Comparison of ENCODE assay signal across 8 cellular contexts in genomic region chr15:44662478-44663409, GRCh38. TPM values are rescaled to one million over a fixed set of nuclear protein-coding genes. Genes with fewer than 3 reads are reported as not detected.
DNase-seq lines count a peak whose midpoint lies in the region; ATAC-seq and TF ChIP-seq lines count a peak whose summit lies in the region.

No MANE protein-coding gene starts in this region.

- TSS peak; percentile 68 for BruUV-seq in PC-3 (replicated peaks; lab: Mats Ljungman, UMichigan)

- H3F3A ChIP-seq in PC-3 (ENCODE audit: low read length, unreplicated experiment) (no peaks in the 10 kb centered on the region), neural cell (ENCODE audit: insufficient read depth, low read length, poor library complexity, severe bottlenecking) (no peaks in the 10 kb centered on the region)

- no peaks in the 10 kb centered on the region for H3K27me3 ChIP-seq in PC-3 (ENCODE audit: low read length)
- H3K27me3 ChIP-seq in neural cell (ENCODE audit: insufficient read depth, low read depth, low read length) = no peaks in the 10 kb centered on the region
- no peaks in the 10 kb centered on the region for H3K27me3 ChIP-seq in stomach

- TF ChIP-seq CTCF in CD14-positive monocyte (IDR thresholded peaks at IDR 0.05) = no peak
- TF ChIP-seq CTCF in PC-3 (conservative IDR thresholded peaks at IDR 0.05; ENCODE audit: low read depth, low read length) = no peak
- no peak for TF ChIP-seq CTCF in neural cell (IDR thresholded peaks at IDR 0.05; ENCODE audit: poor library complexity, severe bottlenecking)
- no peak for TF ChIP-seq CTCF in stomach (IDR thresholded peaks at IDR 0.05)

- ATAC-seq in GM19452 (IDR thresholded peaks at IDR 0.05; ENCODE audit: unreplicated experiment) (peak; percentile 45), HG03571 (IDR thresholded peaks at IDR 0.05; ENCODE audit: unreplicated experiment) (peak; percentile 60), PC-3 (peak; percentile 68)
- ATAC-seq in activated T-cell treated with anti-CD3 and anti-CD28 coated beads, Interleukin-2, amount 50 U/mL, for 72 hours (replicated peaks in 1 of 2) = peak; percentile 62 to 70

- H3K4me1 Mint-ChIP-seq in CD14-positive monocyte = peaks cover 40% of the 10 kb centered on the region
- peaks cover 69% of the 10 kb centered on the region for H3K4me1 Mint-ChIP-seq in activated T-cell treated with anti-CD3 and anti-CD28 coated beads, Interleukin-2, amount 50 U/mL, for 72 hours (ENCODE audit: low read depth)

- H3K4me2 ChIP-seq in PC-3 (ENCODE audit: low read length) = peak overlapping the region; percentile 94
- peak overlapping the region; percentile 100 for H3K4me2 ChIP-seq in neural cell (ENCODE audit: low read length)

- H3K79me2 ChIP-seq in PC-3 (ENCODE audit: low read length) = peaks cover 21% of the 10 kb centered on the region
- H3K79me2 ChIP-seq in neural cell (replicated peaks; ENCODE audit: insufficient read depth, low read length) = peaks cover 20% of the 10 kb centered on the region

- H3K9me3 Mint-ChIP-seq in CD14-positive monocyte = no peaks in the 10 kb centered on the region
- H3K9me3 Mint-ChIP-seq in activated T-cell treated with anti-CD3 and anti-CD28 coated beads, Interleukin-2, amount 50 U/mL, for 72 hours = no peaks in the 10 kb centered on the region

- no peak for TF ChIP-seq POLR2A in stomach (IDR thresholded peaks at IDR 0.05)

- peak overlapping the region; percentile 96 to 97 for H3K4me3 Mint-ChIP-seq in CD14-positive monocyte
- peak overlapping the region; percentile 96 to 100 for H3K4me3 Mint-ChIP-seq in activated T-cell treated with anti-CD3 and anti-CD28 coated beads, Interleukin-2, amount 50 U/mL, for 72 hours

- CTCF ChIA-PET in PC-3 (lab: Charles Lee) = interaction anchor here (0.6 to 2.3 kb wide), 8 partner anchors 21 to 455 kb away, joined by 3 to 46 read pairs (median 7); partner anchors contain the start of gene TRIM69

- peak overlapping the region; percentile 93 for H3K9ac ChIP-seq in PC-3 (ENCODE audit: low read length)
- H3K9ac ChIP-seq in neural cell (ENCODE audit: low read length) = peak overlapping the region; percentile 95

- H3K4me3 ChIP-seq in PC-3 (ENCODE audit: low read length) = peak overlapping the region; percentile 84
- H3K4me3 ChIP-seq in neural cell (ENCODE audit: low read length) = peak overlapping the region; percentile 97
- H3K4me3 ChIP-seq in stomach = peak overlapping the region; percentile 74 to 96 (median 85)

- POLR2A ChIA-PET in PC-3 (lab: Charles Lee; ENCODE audit: unreplicated experiment) = interaction anchor here (0.5 to 1.5 kb wide), 7 partner anchors 21 to 70 kb away, joined by 3 to 9 read pairs (median 4); partner anchors contain the start of genes B2M and PATL2

- peak overlapping the region; percentile 69 for H3K27ac ChIP-seq in PC-3 (ENCODE audit: low read length)
- peak overlapping the region; percentile 88 for H3K27ac ChIP-seq in neural cell (ENCODE audit: low read length)
- peak overlapping the region; percentile 97 to 100 (median 99) for H3K27ac ChIP-seq in stomach

- peaks cover 12 to 27% of the 10 kb centered on the region in 2 donors for H3K36me3 Mint-ChIP-seq in CD14-positive monocyte
- H3K36me3 Mint-ChIP-seq in activated T-cell treated with anti-CD3 and anti-CD28 coated beads, Interleukin-2, amount 50 U/mL, for 72 hours (ENCODE audit: insufficient read depth in 2 of 2) = peaks cover 10 to 18% of the 10 kb centered on the region in 2 donors

- no peaks in the 10 kb centered on the region for H3K9me3 ChIP-seq in PC-3 (ENCODE audit: low read length)
- no peaks in the 10 kb centered on the region for H3K9me3 ChIP-seq in neural cell (ENCODE audit: low read length)
- no peaks in the 10 kb centered on the region for H3K9me3 ChIP-seq in stomach

- peak overlapping the region; percentile 98 to 99 (median 99) for H3K27ac Mint-ChIP-seq in CD14-positive monocyte
- H3K27ac Mint-ChIP-seq in activated T-cell treated with anti-CD3 and anti-CD28 coated beads, Interleukin-2, amount 50 U/mL, for 72 hours = peak overlapping the region; percentile 100

- TF ChIP-seq RAD21 in neural cell (conservative IDR thresholded peaks at IDR 0.05) = no peak

- H3K36me3 ChIP-seq in PC-3 (ENCODE audit: low read depth, low read length) = peaks cover 4% of the 10 kb centered on the region; the same call in 1 of the 2 replicates
- H3K36me3 ChIP-seq in neural cell (ENCODE audit: insufficient read depth, low read length) = no peaks in the 10 kb centered on the region
- H3K36me3 ChIP-seq in stomach = peaks cover 0 to 28% (median 24%) of the 10 kb centered on the region in 4 donors

- H3K9me2 ChIP-seq in PC-3 (replicated peaks; ENCODE audit: low read length) (no peaks in the 10 kb centered on the region), neural cell (ENCODE audit: insufficient read depth, low read length) (no peaks in the 10 kb centered on the region)

- 5 to 9% (median 6%) methylated on average over 27 to 34 of the region's 34 CpGs for WGBS in stomach, 5 donors

- H4K20me1 ChIP-seq in PC-3 (ENCODE audit: low read length) = no peaks in the 10 kb centered on the region
- H4K20me1 ChIP-seq in neural cell (ENCODE audit: insufficient read depth) = no peaks in the 10 kb centered on the region

- H3K4me1 ChIP-seq in PC-3 (ENCODE audit: insufficient read depth, low read length) (peaks cover 16% of the 10 kb centered on the region; the same call in 1 of the 2 replicates), stomach (peaks cover 0 to 33% (median 18%) of the 10 kb centered on the region in 4 donors)

- H2AFZ ChIP-seq in PC-3 (ENCODE audit: low read length) (peak overlapping the region; percentile 84), neural cell (ENCODE audit: low read depth, low read length) (peak overlapping the region; percentile 97)

- intact Hi-C loops in CD14-positive monocyte (cut with micrococcal nuclease) = loop anchor here (2.0 to 5.0 kb wide), 6 partner anchors 48 to 370 kb away; partner anchors contain the start of genes B2M (in 2 of the 2), PATL2 (in 2 of the 2), EIF3J (in 1 of the 2) and TRIM69 (in 1 of the 2)
- intact Hi-C loops in PC-3 (cut with micrococcal nuclease) = loop anchor here (1.0 to 2.0 kb wide), 3 partner anchors 49 to 76 kb away; partner anchors contain the start of genes B2M and PATL2
- intact Hi-C loops in stomach (cut with DNase I; ENCODE audit: low total_unique reads) = no loop called here

- no peak for TF ChIP-seq EP300 in neural cell (conservative IDR thresholded peaks at IDR 0.05; ENCODE audit: poor library complexity, severe bottlenecking)
- TF ChIP-seq EP300 in stomach (IDR thresholded peaks at IDR 0.05) = no peak

- DNase-seq in CD14-positive monocyte (ENCODE audit: low spot score) = peak; percentile 58
- DNase-seq in PC-3 = peak; percentile 71
- peak; percentile 85 to 90 for DNase-seq in activated T-cell treated with anti-CD3 and anti-CD28 coated beads, Interleukin-2, amount 50 U/mL, for 72 hours
- peak; percentile 57 for DNase-seq in fibroblast of peridontal ligament (ENCODE audit: extremely low read depth)
- peak; percentile 81 for DNase-seq in stomach

- H3K27me3 Mint-ChIP-seq in CD14-positive monocyte (ENCODE audit: low read depth in 3 of 3) = peaks cover 0 to 1% (median 0%) of the 10 kb centered on the region in 3 donors
- no peaks in the 10 kb centered on the region for H3K27me3 Mint-ChIP-seq in activated T-cell treated with anti-CD3 and anti-CD28 coated beads, Interleukin-2, amount 50 U/mL, for 72 hours (ENCODE audit: low read depth)

TF ChIP-seq in neural cell, 6 proteins besides CTCF, POLR2A, EP300 and RAD21 (continues in another document):
- TF ChIP-seq POLR2AphosphoS5 (IDR thresholded peaks at IDR 0.05) (no peak), EZH2 (IDR thresholded peaks at IDR 0.05; ENCODE audit: borderline replicate concordance, insufficient read depth, low read length, poor library complexity, severe bottlenecking) (no peak), SMC3 (conservative IDR thresholded peaks at IDR 0.05; ENCODE audit: poor library complexity) (no peak)

RNA-seq across cellular contexts. Expression of gene SPG11, which starts 0.7 kb away (rescaled TPM):
- polyA plus RNA-seq in CD14-positive monocyte (10 to 100 TPM; 26.4 to 50.4 TPM), neural cell (52.2 and 58.4 TPM in 2 replicates), stomach (10 to 100 TPM; 12.1 to 32.4 (median 15.1) TPM)
- total RNA-seq in PC-3 (2014; rRNA removed) (37.2 and 54.1 TPM in 2 replicates), stomach (100 to 1,000 TPM in 4 of 5 donors, 10 to 100 TPM in 1; 99.5 to 240 (median 139) TPM)
- total RNA-seq in activated T-cell treated with anti-CD3 and anti-CD28 coated beads, Interleukin-2, amount 50 U/mL, for 72 hours = 100 to 1,000 TPM; 127 to 134 TPM
- polyA minus RNA-seq in neural cell = 100 and 101 TPM in 2 replicates

RNA-seq across cellular contexts. Expression of gene PATL2, which starts 48.4 kb away (rescaled TPM):
- polyA plus RNA-seq in CD14-positive monocyte = 1 to 10 TPM; 1.8 to 1.9 TPM
- total RNA-seq in PC-3 (2014; rRNA removed) = 0.15 TPM in 1 of 2 replicates, not detected in the other
- total RNA-seq in activated T-cell treated with anti-CD3 and anti-CD28 coated beads, Interleukin-2, amount 50 U/mL, for 72 hours = 10 to 100 TPM; 50.8 to 52.9 TPM
- not detected in 2 replicates for polyA plus RNA-seq in neural cell
- polyA minus RNA-seq in neural cell = not detected in 2 replicates
- total RNA-seq in stomach = 1 to 10 TPM in 4 of 5 donors, not detected in 1; 1.3 to 5.8 (median 4.2) TPM
- polyA plus RNA-seq in stomach = 1 to 10 TPM in 2 of 3 donors, under 1 TPM in 1; 0.92 to 2.3 (median 1.1) TPM

RNA-seq across cellular contexts. Expression of gene B2M, which starts 48.6 kb away (rescaled TPM):
- polyA plus RNA-seq in CD14-positive monocyte (over 10,000 TPM; 28,259 to 28,278 TPM), neural cell (15.6 and 29.0 TPM in 2 replicates), stomach (1,000 to 10,000 TPM; 1,385 to 1,947 (median 1,540) TPM)
- total RNA-seq in PC-3 (2014; rRNA removed) (476 and 608 TPM in 2 replicates), stomach (1,000 to 10,000 TPM in 4 of 5 donors, 100 to 1,000 TPM in 1; 815 to 3,849 (median 2,307) TPM)
- total RNA-seq in activated T-cell treated with anti-CD3 and anti-CD28 coated beads, Interleukin-2, amount 50 U/mL, for 72 hours = 1,000 to 10,000 TPM; 5,611 to 6,275 TPM
- polyA minus RNA-seq in neural cell = 4.9 and 6.7 TPM in 2 replicates

Comparison
In these comparisons a context has a peak if more than half of its experiments do, and no peak if none do; other contexts are left out.
1. Peak in every context shown above with its lines: DNase-seq, ATAC-seq, H3K4me3 ChIP-seq and H3K27ac ChIP-seq.
2. RNA of gene PATL2, which starts 48.4 kb away (total RNA-seq): 50.8 to 52.9 TPM in activated T-cell treated with anti-CD3 and anti-CD28 coated beads, Interleukin-2, amount 50 U/mL, for 72 hours; 1.3 to 5.8 TPM in stomach and 0.15 TPM in PC-3; every median in the first group is over 4 times any median in the second.